1 cellular context compared by ENCODE assay signal in the genomic region with DNA sequence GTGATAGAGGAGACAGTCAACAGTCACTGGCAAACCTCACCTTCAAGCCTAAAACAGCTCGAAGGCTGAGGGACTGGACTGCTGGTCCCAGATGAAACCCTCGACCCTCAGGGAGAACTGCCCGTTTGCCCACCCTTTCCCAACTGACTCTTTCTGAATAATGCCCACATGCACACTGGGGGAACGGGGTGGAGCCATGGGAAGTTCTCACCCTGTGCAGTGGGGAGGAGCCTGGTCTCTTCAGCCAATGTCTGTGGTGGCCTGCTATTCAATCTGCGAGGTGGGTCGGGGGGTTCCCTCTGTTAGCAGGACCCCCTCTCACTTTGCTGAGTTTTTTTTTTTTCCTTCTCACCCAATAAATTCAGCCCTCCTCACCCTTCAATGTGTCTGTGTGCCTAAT.
TF ChIP-seq lines count a peak whose summit lies in the region.

No MANE protein-coding gene starts in this region.

TF ChIP-seq in HCT116, 20 proteins besides CTCF, POLR2A, EP300 and RAD21:
- TF ChIP-seq, protein P1, sequence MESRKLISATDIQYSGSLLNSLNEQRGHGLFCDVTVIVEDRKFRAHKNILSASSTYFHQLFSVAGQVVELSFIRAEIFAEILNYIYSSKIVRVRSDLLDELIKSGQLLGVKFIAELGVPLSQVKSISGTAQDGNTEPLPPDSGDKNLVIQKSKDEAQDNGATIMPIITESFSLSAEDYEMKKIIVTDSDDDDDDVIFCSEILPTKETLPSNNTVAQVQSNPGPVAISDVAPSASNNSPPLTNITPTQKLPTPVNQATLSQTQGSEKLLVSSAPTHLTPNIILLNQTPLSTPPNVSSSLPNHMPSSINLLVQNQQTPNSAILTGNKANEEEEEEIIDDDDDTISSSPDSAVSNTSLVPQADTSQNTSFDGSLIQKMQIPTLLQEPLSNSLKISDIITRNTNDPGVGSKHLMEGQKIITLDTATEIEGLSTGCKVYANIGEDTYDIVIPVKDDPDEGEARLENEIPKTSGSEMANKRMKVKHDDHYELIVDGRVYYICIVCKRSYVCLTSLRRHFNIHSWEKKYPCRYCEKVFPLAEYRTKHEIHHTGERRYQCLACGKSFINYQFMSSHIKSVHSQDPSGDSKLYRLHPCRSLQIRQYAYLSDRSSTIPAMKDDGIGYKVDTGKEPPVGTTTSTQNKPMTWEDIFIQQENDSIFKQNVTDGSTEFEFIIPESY (IDR thresholded peaks at IDR 0.05; ENCODE audit: extremely low read depth, insufficient replicate concordance, low read length) = no peak
- TF ChIP-seq ZFX (IDR thresholded peaks at IDR 0.05) (no peak), ELF1 (IDR thresholded peaks at IDR 0.05; ENCODE audit: borderline replicate concordance, low read depth) (no peak), CBX3 (IDR thresholded peaks at IDR 0.05; ENCODE audit: low read depth) (no peak), TCF7L2 (IDR thresholded peaks at IDR 0.05; ENCODE audit: borderline replicate concordance, extremely low read depth, insufficient read depth, insufficient read length) (no peak), YY1 (IDR thresholded peaks at IDR 0.05; ENCODE audit: extremely low read depth, insufficient replicate concordance, low read depth, low read length) (no peak), EGR1 (IDR thresholded peaks at IDR 0.05; ENCODE audit: low read depth) (no peak), FOSL1 (IDR thresholded peaks at IDR 0.05; ENCODE audit: low read depth) (no peak), EZH2 (IDR thresholded peaks at IDR 0.05) (no peak), SRF (IDR thresholded peaks at IDR 0.05; ENCODE audit: low read depth) (no peak), POLR2AphosphoS5 (IDR thresholded peaks at IDR 0.05; ENCODE audit: low read depth, low read length) (no peak), SIN3A (IDR thresholded peaks at IDR 0.05; ENCODE audit: low read depth) (no peak), ZNF274 (IDR thresholded peaks at IDR 0.05; ENCODE audit: low read depth, low read length) (no peak), SP1 (IDR thresholded peaks at IDR 0.05; ENCODE audit: low read depth) (no peak), EZH2phosphoT487 (IDR thresholded peaks at IDR 0.05; ENCODE audit: borderline replicate concordance) (no peak), CEBPB (IDR thresholded peaks at IDR 0.05; ENCODE audit: low read depth) (no peak), JUND (IDR thresholded peaks at IDR 0.05) (no peak)
- TF ChIP-seq, protein P2, sequence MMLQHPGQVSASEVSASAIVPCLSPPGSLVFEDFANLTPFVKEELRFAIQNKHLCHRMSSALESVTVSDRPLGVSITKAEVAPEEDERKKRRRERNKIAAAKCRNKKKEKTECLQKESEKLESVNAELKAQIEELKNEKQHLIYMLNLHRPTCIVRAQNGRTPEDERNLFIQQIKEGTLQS (IDR thresholded peaks at IDR 0.05) = no peak
